1 cellular context compared by ENCODE assay signal in the genomic region with DNA sequence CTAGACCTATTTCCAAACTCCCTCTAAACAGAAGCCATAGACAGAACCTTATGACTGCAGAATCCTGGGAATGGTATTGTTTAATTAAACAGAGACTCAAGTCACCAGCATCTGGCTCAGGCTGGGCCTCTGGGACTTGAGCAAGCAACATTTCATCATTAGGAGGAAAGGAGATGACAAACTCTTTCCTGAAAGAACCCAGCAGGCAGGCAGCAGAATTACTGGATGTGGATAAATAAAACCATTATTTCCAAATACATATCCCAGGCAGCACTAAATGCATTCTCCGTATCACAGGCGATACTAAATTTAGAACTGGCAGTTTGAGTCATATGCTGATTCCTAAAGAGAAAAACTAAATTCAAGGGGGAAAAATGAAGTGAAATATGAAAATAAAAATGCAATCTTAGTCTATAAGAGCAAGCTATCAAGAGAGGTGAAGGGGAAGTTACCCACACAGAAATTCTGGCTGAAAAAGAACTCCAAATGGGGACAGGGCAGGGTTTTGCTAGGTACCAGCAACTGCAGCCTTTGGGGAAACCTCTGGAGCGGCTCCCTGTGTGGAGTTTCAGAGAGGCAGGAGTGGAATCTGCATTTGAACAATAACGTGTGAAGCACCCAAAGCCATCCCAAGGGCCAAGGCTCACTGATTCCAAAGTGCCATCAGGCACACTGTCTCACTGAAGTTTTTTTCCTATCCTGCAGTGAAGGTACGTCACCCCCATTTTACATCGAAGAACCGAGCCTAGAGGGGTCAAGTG.
TF ChIP-seq lines count a peak whose summit lies in the region.

No MANE protein-coding gene starts in this region.

TF ChIP-seq in WTC11, 78 proteins besides CTCF, POLR2A, EP300 and RAD21 (continued from another document):
- TF ChIP-seq ATF2 (CRISPR knock-in tag; IDR thresholded peaks at IDR 0.05; ENCODE audit: borderline replicate concordance, low read depth), result no peak
- no peak for TF ChIP-seq ZNF416 (CRISPR knock-in tag; IDR thresholded peaks at IDR 0.05)
- TF ChIP-seq ESRRA (CRISPR knock-in tag; IDR thresholded peaks at IDR 0.05; ENCODE audit: borderline replicate concordance), result no peak
- TF ChIP-seq TEAD1 (CRISPR knock-in tag; IDR thresholded peaks at IDR 0.05), result no peak
- TF ChIP-seq ZNF138 (CRISPR knock-in tag; conservative IDR thresholded peaks at IDR 0.05), result no peak
